ENCODE assay signal across 26 cellular contexts in genomic region chr12:2862876-2863275, GRCh38. TPM values are rescaled to one million over a fixed set of nuclear protein-coding genes. Genes with fewer than 3 reads are reported as not detected.
DNase-seq lines count a peak whose midpoint lies in the region; ATAC-seq and TF ChIP-seq lines count a peak whose summit lies in the region.
"Had no signal": no experiment of that assay in that cellular context is flagged by ENCODE, and none has a peak within 500 bp of the region (broad histone marks: within the 10 kb centered on the region; RNA-seq: fewer than 3 reads in every experiment).

No MANE protein-coding gene starts in this region.

- no peaks in the 10 kb centered on the region for H3K36me3 Mint-ChIP-seq in immature natural killer cell

- H3K9me3 Mint-ChIP-seq in immature natural killer cell = no peaks in the 10 kb centered on the region
- H3K9me3 Mint-ChIP-seq: CD14-positive monocyte; CD4-positive, alpha-beta T cell; CD8-positive, alpha-beta memory T cell had no signal

- H2BK5ac ChIP-seq in neuronal stem cell (ENCODE audit: low read length) = no peak overlapping the region

- H3K27ac Mint-ChIP-seq in immature natural killer cell = no peak overlapping the region
- H3K27ac Mint-ChIP-seq: CD4-positive, alpha-beta T cell had no signal

- peaks cover 0 to 92% (median 0%) of the 10 kb centered on the region in 9 donors for H3K36me3 ChIP-seq in heart right ventricle
- peaks cover 87% of the 10 kb centered on the region for H3K36me3 ChIP-seq in DND-41 (ENCODE audit: insufficient read depth, low read length)
- H3K36me3 ChIP-seq in neuronal stem cell (replicated peaks in 1 of 2; ENCODE audit: control insufficient read depth in 2 of 2, insufficient read depth in 2 of 2, low read length in 2 of 2) = peaks cover 54 to 96% of the 10 kb centered on the region in 2 donors
- no peaks in the 10 kb centered on the region for H3K36me3 ChIP-seq in gastrocnemius medialis

- H4K8ac ChIP-seq in neuronal stem cell (ENCODE audit: low read depth, low read length) = peak overlapping the region; percentile 43

- ATAC-seq in left cardiac atrium (peak; percentile 65 to 89), heart right ventricle (no peak), DND-41 (ENCODE audit: insufficient read depth, low read depth) (0 out of 3 replicates have a peak, but pooled peaks have one; percentile 9), gastrocnemius medialis (peak; percentile 70 to 87), HG02798 (IDR thresholded peaks at IDR 0.05; ENCODE audit: poor library complexity, unreplicated experiment) (no peak)
- ATAC-seq: A549, GM12878 had no signal

- H3K18ac ChIP-seq in neuronal stem cell (ENCODE audit: low read length) = no peak overlapping the region

- TF ChIP-seq CTCF in heart right ventricle (IDR thresholded peaks at IDR 0.05) (no peak), DND-41 (IDR thresholded peaks at IDR 0.05; ENCODE audit: borderline replicate concordance, extremely low read depth, low read length, poor library complexity, severe bottlenecking) (no peak), gastrocnemius medialis (IDR thresholded peaks at IDR 0.05 in 4 of 5, conservative IDR thresholded peaks at IDR 0.05 in 1 of 5) (no peak)

- H3K9me3 ChIP-seq in heart right ventricle (no peaks in the 10 kb centered on the region), DND-41 (ENCODE audit: insufficient read depth, low read length, severe bottlenecking) (no peaks in the 10 kb centered on the region), neuronal stem cell (replicated peaks in 1 of 2; ENCODE audit: control insufficient read depth in 2 of 2, insufficient read depth in 1 of 2, low read depth in 1 of 2, low read length in 2 of 2) (no peaks in the 10 kb centered on the region), gastrocnemius medialis (no peaks in the 10 kb centered on the region)
- H3K9me3 ChIP-seq: A549; BE2C; BLaER1 treated with 17β-estradiol and CSF1 and Interleukin-3, amounts not matched to agents 10 nM and 100 nM had no signal

- H3K4me2 ChIP-seq in DND-41 (ENCODE audit: insufficient read depth, low read length) (no peak overlapping the region), neuronal stem cell (ENCODE audit: insufficient read depth, low read length, poor library complexity, severe bottlenecking) (no peak overlapping the region)
- H3K4me2 ChIP-seq: A549; BLaER1 treated with 17β-estradiol and CSF1 and Interleukin-3, amounts not matched to agents 10 nM and 100 nM had no signal

- H3K27me3 Mint-ChIP-seq in immature natural killer cell (ENCODE audit: low read depth in 3 of 3) = peaks cover 0 to 2% (median 0%) of the 10 kb centered on the region in 3 donors
- H3K27me3 Mint-ChIP-seq: CD4-positive, alpha-beta T cell; CD8-positive, alpha-beta memory T cell had no signal

- no peak overlapping the region for H2BK12ac ChIP-seq in neuronal stem cell (ENCODE audit: low read length)

- H3K27ac ChIP-seq in heart right ventricle (no peak overlapping the region), DND-41 (ENCODE audit: low read length) (no peak overlapping the region), neuronal stem cell (replicated peaks; ENCODE audit: low read length) (no peak overlapping the region), gastrocnemius medialis (peak overlapping the region; percentile 39 to 68 (median 46))
- H3K27ac ChIP-seq: A549; BLaER1 treated with 17β-estradiol and CSF1 and Interleukin-3, amounts not matched to agents 10 nM and 100 nM; GM23248 had no signal

- no peak overlapping the region for H2BK15ac ChIP-seq in neuronal stem cell (ENCODE audit: low read length)

- H3K9ac ChIP-seq in DND-41 (ENCODE audit: low read depth, low read length) = no peak overlapping the region
- H3K9ac ChIP-seq in neuronal stem cell (ENCODE audit: low read depth, low read length, poor library complexity) = no peak overlapping the region
- H3K9ac ChIP-seq: BLaER1 treated with 17β-estradiol and CSF1 and Interleukin-3, amounts not matched to agents 10 nM and 100 nM; GM23248 had no signal

- H3K4me1 ChIP-seq in heart right ventricle = peaks cover 0 to 5% (median 0%) of the 10 kb centered on the region in 9 donors
- no peaks in the 10 kb centered on the region for H3K4me1 ChIP-seq in DND-41 (ENCODE audit: insufficient read depth, low read length)
- H3K4me1 ChIP-seq in neuronal stem cell (ENCODE audit: control insufficient read depth in 2 of 2, insufficient read depth in 1 of 2, low read depth in 1 of 2, low read length in 2 of 2) = no peaks in the 10 kb centered on the region
- H3K4me1 ChIP-seq in gastrocnemius medialis = peaks cover 13 to 16% of the 10 kb centered on the region in 2 donors
- H3K4me1 ChIP-seq: A549; BE2C; BLaER1 treated with 17β-estradiol and CSF1 and Interleukin-3, amounts not matched to agents 10 nM and 100 nM had no signal

- H4K91ac ChIP-seq in neuronal stem cell (ENCODE audit: low read depth, low read length, poor library complexity) = no peak overlapping the region

- no peak overlapping the region for H3K23ac ChIP-seq in neuronal stem cell (ENCODE audit: low read depth, low read length, poor library complexity)

- H3K79me1 ChIP-seq in neuronal stem cell (ENCODE audit: low read depth, low read length) = peaks cover 3% of the 10 kb centered on the region

- no peaks in the 10 kb centered on the region for H3K27me3 ChIP-seq in heart right ventricle
- H3K27me3 ChIP-seq in DND-41 (ENCODE audit: insufficient read depth, low read length, poor library complexity) = no peaks in the 10 kb centered on the region
- no peaks in the 10 kb centered on the region for H3K27me3 ChIP-seq in neuronal stem cell (ENCODE audit: control insufficient read depth in 3 of 3, insufficient read depth in 3 of 3, low read depth in 1 of 3, low read length in 3 of 3)
- H3K27me3 ChIP-seq in gastrocnemius medialis = no peaks in the 10 kb centered on the region
- H3K27me3 ChIP-seq: BE2C; BLaER1 treated with 17β-estradiol and CSF1 and Interleukin-3, amounts not matched to agents 10 nM and 100 nM had no signal

- intact Hi-C loops in left cardiac atrium (cut with DNase I) = no loop called here
- intact Hi-C loops in heart right ventricle (cut with DNase I) = no loop called here
- intact Hi-C loops in gastrocnemius medialis (cut with DNase I; ENCODE audit: low total_unique reads) = no loop called here

- H2BK120ac ChIP-seq in neuronal stem cell (ENCODE audit: low read depth, low read length) = no peak overlapping the region

- no peaks in the 10 kb centered on the region for H3K4me1 Mint-ChIP-seq in immature natural killer cell
- H3K4me1 Mint-ChIP-seq: CD14-positive monocyte had no signal

- no peak overlapping the region for H3K14ac ChIP-seq in neuronal stem cell (ENCODE audit: low read length)

- 65 to 81% methylated on average over 7 of the region's 7 CpGs for WGBS in heart right ventricle, 2 donors
- WGBS in neuronal stem cell (ENCODE audit: extremely low coverage in 2 of 2, insufficient read length in 2 of 2, insufficient replicate concordance in 1 of 2), 2 donors = no CpG with 5 or more reads among the region's 7 CpGs

- no peak for TF ChIP-seq POLR2A in gastrocnemius medialis (IDR thresholded peaks at IDR 0.05)

- DNase-seq in left cardiac atrium (no peak), heart right ventricle (no peak), DND-41 (no peak), neuronal stem cell (ENCODE audit: low spot score) (no peak), gastrocnemius medialis (peak; percentile 22 to 80), immature natural killer cell (no peak)
- no peak for DNase-seq in NK-92 treated with Interleukin-12 subunit alpha and Interleukin-12 subunit beta, amount 100 ng/mL, for 24 hours (lab: John Stamatoyannopoulos, UW)
- DNase-seq: 8988T; ACHN; AML-193; BE2C; Calu3; CD4-positive, alpha-beta T cell; CD8-positive, alpha-beta memory T cell; DMS153; EL; GDM1; GM23248; H7; HCEC 1CT had no signal

- H4K20me1 ChIP-seq in DND-41 (ENCODE audit: insufficient read depth, low read length) = peaks cover 22% of the 10 kb centered on the region

- H2AFZ ChIP-seq in DND-41 (ENCODE audit: low read depth, low read length) (no peak overlapping the region), neuronal stem cell (ENCODE audit: low read length) (no peak overlapping the region)
- H2AFZ ChIP-seq: GM23248 had no signal

- no peaks in the 10 kb centered on the region; the same call in 1 of the 2 replicates for H3K79me2 ChIP-seq in DND-41 (ENCODE audit: insufficient read depth, low read length)

- no peak overlapping the region for H3K4me3 Mint-ChIP-seq in immature natural killer cell
- H3K4me3 Mint-ChIP-seq: CD14-positive monocyte; CD4-positive, alpha-beta T cell had no signal

- in situ Hi-C loops in gastrocnemius medialis (cut with MboI; ENCODE audit: low sequenced_read_pairs in 4 of 4) = no loop called here

- no peak overlapping the region for H3K4me3 ChIP-seq in heart right ventricle
- no peak overlapping the region for H3K4me3 ChIP-seq in DND-41 (ENCODE audit: low read depth in 1 of 2, low read length in 2 of 2)
- H3K4me3 ChIP-seq in neuronal stem cell (ENCODE audit: low read length in 2 of 2) = peak overlapping the region in 1 of 2 donors; percentile 14
- H3K4me3 ChIP-seq in gastrocnemius medialis = no peak overlapping the region
- H3K4me3 ChIP-seq: A549; BLaER1 treated with 17β-estradiol and CSF1 and Interleukin-3, amounts not matched to agents 10 nM and 100 nM; GM12878; GM23248 had no signal

- H2AK5ac ChIP-seq in neuronal stem cell (ENCODE audit: low read depth, low read length) = no peak overlapping the region

- no peak overlapping the region for H3K4ac ChIP-seq in neuronal stem cell (ENCODE audit: low read length)

RNA-seq across cellular contexts. Expression of gene TEX52, which starts 6.0 kb away (rescaled TPM):
- total RNA-seq in left cardiac atrium (not detected), heart right ventricle (not detected), gastrocnemius medialis (under 1 TPM in 1 of 4 donors, not detected in 3; 0.68 TPM)
- polyA plus RNA-seq in heart right ventricle (not detected), immature natural killer cell (not detected)
- not detected for polyA plus RNA-seq in neuronal stem cell (2013, experiment 1 of 2)
- polyA plus RNA-seq in neuronal stem cell (2013, experiment 2 of 2) = not detected
- total RNA-seq: Calu3; CD4-positive, alpha-beta T cell; CD8-positive, alpha-beta memory T cell; GM12878; GM23248; H1; H7 had no signal
- polyA plus RNA-seq: A549; CD14-positive monocyte; CD8-positive, alpha-beta memory T cell; GM23248; H1 had no signal

RNA-seq across cellular contexts. Expression of gene FOXM1, which starts 14.1 kb away (rescaled TPM):
- total RNA-seq in left cardiac atrium (1 to 10 TPM in 1 of 2 donors, under 1 TPM in 1; 0.44 to 3.3 TPM), heart right ventricle (10 to 100 TPM in 1 of 10 donors, 1 to 10 TPM in 3, under 1 TPM in 5, not detected in 1; 0.19 to 10.9 (median 0.89) TPM), gastrocnemius medialis (1 to 10 TPM in 1 of 4 donors, under 1 TPM in 1, not detected in 2; 0.95 to 1.1 TPM)
- polyA plus RNA-seq in heart right ventricle (under 1 TPM; 0.14 to 0.44 TPM), immature natural killer cell (1 to 10 TPM in 1 of 3 donors, under 1 TPM in 2; 0.43 to 1.2 (median 0.46) TPM)
- polyA plus RNA-seq in neuronal stem cell (2013, experiment 1 of 2) = 106 TPM
- 102 TPM for polyA plus RNA-seq in neuronal stem cell (2013, experiment 2 of 2)
- polyA plus RNA-seq: CD14-positive monocyte had no signal

RNA-seq across cellular contexts. Expression of gene RHNO1, which starts 14.1 kb away (rescaled TPM):
- 1 to 10 TPM; 7.2 to 9.4 TPM for total RNA-seq in left cardiac atrium
- total RNA-seq in heart right ventricle = 10 to 100 TPM in 2 of 10 donors, 1 to 10 TPM in 8; 3.7 to 10.9 (median 7.1) TPM
- 1 to 10 TPM; 2.5 to 5.3 TPM for polyA plus RNA-seq in heart right ventricle
- 129 TPM for polyA plus RNA-seq in neuronal stem cell (2013, experiment 1 of 2)
- polyA plus RNA-seq in neuronal stem cell (2013, experiment 2 of 2) = 131 TPM
- 10 to 100 TPM in 1 of 4 donors, 1 to 10 TPM in 3; 4.9 to 11.8 (median 6.7) TPM for total RNA-seq in gastrocnemius medialis
- polyA plus RNA-seq in immature natural killer cell = 10 to 100 TPM; 27.2 to 49.0 (median 37.6) TPM

RNA-seq across cellular contexts. Expression of gene TULP3, which starts 27.8 kb away (rescaled TPM):
- total RNA-seq in left cardiac atrium = 10 to 100 TPM; 12.5 to 14.2 TPM
- total RNA-seq in heart right ventricle = 1 to 10 TPM; 4.0 to 7.3 (median 4.6) TPM
- 1 to 10 TPM; 5.0 to 5.9 TPM for polyA plus RNA-seq in heart right ventricle
- polyA plus RNA-seq in neuronal stem cell (2013, experiment 1 of 2) = 41.4 TPM
- polyA plus RNA-seq in neuronal stem cell (2013, experiment 2 of 2) = 41.6 TPM
- 10 to 100 TPM in 2 of 4 donors, 1 to 10 TPM in 2; 2.8 to 15.8 (median 11.2) TPM for total RNA-seq in gastrocnemius medialis
- polyA plus RNA-seq in immature natural killer cell = 10 to 100 TPM in 1 of 3 donors, 1 to 10 TPM in 2; 5.5 to 11.1 (median 7.5) TPM

RNA-seq across cellular contexts. Expression of gene NRIP2, which starts 28.0 kb away (rescaled TPM):
- total RNA-seq in left cardiac atrium (1 to 10 TPM; 1.8 to 2.8 TPM), heart right ventricle (1 to 10 TPM; 1.4 to 3.6 (median 2.5) TPM), gastrocnemius medialis (1 to 10 TPM in 3 of 4 donors, not detected in 1; 1.3 to 5.2 (median 2.0) TPM)
- polyA plus RNA-seq in heart right ventricle (1 to 10 TPM; 2.3 to 4.0 TPM), immature natural killer cell (1 to 10 TPM in 1 of 3 donors, under 1 TPM in 2; 0.31 to 1.4 (median 0.71) TPM)
- 0.15 TPM for polyA plus RNA-seq in neuronal stem cell (2013, experiment 1 of 2)
- 0.19 TPM for polyA plus RNA-seq in neuronal stem cell (2013, experiment 2 of 2)
- total RNA-seq: Calu3; CD4-positive, alpha-beta T cell; CD8-positive, alpha-beta memory T cell; GM12878; GM23248; H1; H7 had no signal
- polyA plus RNA-seq: A549 had no signal

Comparison
In these comparisons a context has a peak if more than half of its experiments do, and no peak if none do; other contexts are left out.
1. ATAC-seq: peak in left cardiac atrium (2 of 2), DND-41 (single experiment) and gastrocnemius medialis (2 of 2); none in heart right ventricle (0 of 8) and HG02798 (single experiment).
2. DNase-seq: peak in gastrocnemius medialis (2 of 2); none in left cardiac atrium (single experiment), heart right ventricle (0 of 2), DND-41 (single experiment), neuronal stem cell (single experiment), immature natural killer cell (0 of 3) and NK-92 treated with Interleukin-12 subunit alpha and Interleukin-12 subunit beta, amount 100 ng/mL, for 24 hours (single experiment).
3. H3K27ac ChIP-seq: peak in gastrocnemius medialis (4 of 4); none in heart right ventricle (0 of 10), DND-41 (single experiment) and neuronal stem cell (single experiment).